8 cellular contexts compared by ENCODE assay signal in genomic region chr15:73628976-73629854, GRCh38. TPM values are rescaled to one million over a fixed set of nuclear protein-coding genes. Genes with fewer than 3 reads are reported as not detected.
A peak's percentile ranks its signal among the peaks of the same experiment; 100 is the strongest.
DNase-seq lines count a peak whose midpoint lies in the region; ATAC-seq and TF ChIP-seq lines count a peak whose summit lies in the region.

No MANE protein-coding gene starts in this region.

- H3K4me2 ChIP-seq in mammary epithelial cell (ENCODE audit: insufficient read depth, low read depth, low read length) (peak overlapping the region; percentile 1), neural progenitor cell (peak overlapping the region; percentile 77)

- H3K36me3 Mint-ChIP-seq in neural progenitor cell, result peaks cover 1% of the 10 kb centered on the region

- H3K27me3 Mint-ChIP-seq in neural progenitor cell (ENCODE audit: insufficient read depth, low read depth), result no peaks in the 10 kb centered on the region

- H4K20me1 ChIP-seq in mammary epithelial cell (ENCODE audit: insufficient read depth, low read length), result peaks cover 2% of the 10 kb centered on the region
- peaks cover 69% of the 10 kb centered on the region for H4K20me1 ChIP-seq in neural progenitor cell (ENCODE audit: low read depth)

- H3K4me3 ChIP-seq in NB4 (ENCODE audit: low read depth, low read length), result no peak overlapping the region
- no peak overlapping the region for H3K4me3 ChIP-seq in mammary epithelial cell (replicated peaks in 1 of 3; ENCODE audit: insufficient read depth in 1 of 3, low read depth in 2 of 3, low read length in 3 of 3)
- H3K4me3 ChIP-seq in neural progenitor cell, result no peak overlapping the region

- H3K4me3 Mint-ChIP-seq in neural progenitor cell, result no peak overlapping the region

- H3K4me1 Mint-ChIP-seq in neural progenitor cell, result peaks cover 41% of the 10 kb centered on the region

- no peak overlapping the region for H3K9ac ChIP-seq in mammary epithelial cell (ENCODE audit: insufficient read depth, low read length)
- H3K9ac ChIP-seq in neural progenitor cell, result no peak overlapping the region

- TF ChIP-seq CTCF in NB4 (IDR thresholded peaks at IDR 0.05; ENCODE audit: low read depth, low read length) (no peak), mammary epithelial cell (conservative IDR thresholded peaks at IDR 0.05 in 1 of 2, IDR thresholded peaks at IDR 0.05 in 1 of 2; ENCODE audit: extremely low read depth in 1 of 2, insufficient read depth in 1 of 2, low read depth in 1 of 2, low read length in 2 of 2) (no peak), neural progenitor cell (IDR thresholded peaks at IDR 0.05) (no peak)

- intact Hi-C loops in mammary epithelial cell (cut with micrococcal nuclease), result no loop called here

- 82% methylated on average over 7 of the region's 7 CpGs for WGBS in mammary epithelial cell (ENCODE audit: low coverage, missing lambda C conversion rate)

- H3K4me1 ChIP-seq in mammary epithelial cell (ENCODE audit: insufficient read depth, low read length) (peaks cover 41% of the 10 kb centered on the region), neural progenitor cell (peaks cover 35% of the 10 kb centered on the region)

- peaks cover 88% of the 10 kb centered on the region for H3K79me2 ChIP-seq in mammary epithelial cell (ENCODE audit: insufficient read depth, low read length)
- peaks cover 88% of the 10 kb centered on the region for H3K79me2 ChIP-seq in neural progenitor cell (ENCODE audit: low read depth)

- CTCF ChIA-PET in mammary epithelial cell (lab: Charles Lee; ENCODE audit: low non-redundant PET), result no interaction called here

- H3K27me3 ChIP-seq in mammary epithelial cell (ENCODE audit: insufficient read depth, low read length) (no peaks in the 10 kb centered on the region), neural progenitor cell (no peaks in the 10 kb centered on the region)

- peak overlapping the region; percentile 21 for H3K27ac ChIP-seq in mammary epithelial cell (ENCODE audit: insufficient read depth, low read depth, low read length)
- no peak overlapping the region for H3K27ac ChIP-seq in neural progenitor cell

- H3K9me3 ChIP-seq in mammary epithelial cell (replicated peaks; ENCODE audit: insufficient read depth, low read length), result no peaks in the 10 kb centered on the region
- no peaks in the 10 kb centered on the region for H3K9me3 ChIP-seq in neural progenitor cell (ENCODE audit: low read depth)

- no TSS peak for BruUV-seq in mammary epithelial cell (replicated peaks; lab: Mats Ljungman, UMichigan)

- no peaks in the 10 kb centered on the region for H3K9me3 Mint-ChIP-seq in neural progenitor cell

- ATAC-seq in GM21737 (IDR thresholded peaks at IDR 0.05; ENCODE audit: unreplicated experiment), result no peak

- DNase-seq in GF-D8 (lab: John Stamatoyannopoulos, UW), result peak; percentile 20
- peak; percentile 61 for DNase-seq in NB4 (ENCODE audit: low read depth)
- peak; percentile 11 for DNase-seq in mammary epithelial cell
- DNase-seq in neural progenitor cell (ENCODE audit: low spot score), result no peak
- no peak for DNase-seq in dermis blood vessel endothelial cell
- no peak for DNase-seq in amygdala (lab: John Stamatoyannopoulos, UW)
- DNase-seq in cerebellar nuclear complex (lab: John Stamatoyannopoulos, UW), result no peak

- dilution Hi-C loops in mammary epithelial cell (cut with HindIII; ENCODE audit: low sequenced_read_pairs), result no loop called here

- H2AFZ ChIP-seq in mammary epithelial cell (ENCODE audit: low read depth, low read length) (no peak overlapping the region), neural progenitor cell (replicated peaks) (no peak overlapping the region)

- in situ Hi-C loops in mammary epithelial cell (cut with MboI; ENCODE audit: low sequenced_read_pairs in 2 of 2), result no loop called here

- peaks cover 9% of the 10 kb centered on the region for H3F3A ChIP-seq in neural progenitor cell (ENCODE audit: low read depth)

- no peak for TF ChIP-seq POLR2A in NB4 (IDR thresholded peaks at IDR 0.05; ENCODE audit: extremely low read depth, insufficient read length)

- H3K27ac Mint-ChIP-seq in neural progenitor cell, result no peak overlapping the region

- H3K36me3 ChIP-seq in mammary epithelial cell (ENCODE audit: insufficient read depth, low read length) (no peaks in the 10 kb centered on the region), neural progenitor cell (no peaks in the 10 kb centered on the region)

RNA-seq across cellular contexts. Expression of gene NPTN, which starts 4.0 kb away (rescaled TPM):
- total RNA-seq in mammary epithelial cell (100 to 1,000 TPM; 118 to 143 TPM), neural progenitor cell (ENCODE audit: low replicate concordance) (84.4 and 110 TPM in 2 replicates), dermis blood vessel endothelial cell (102 and 136 TPM in 2 replicates)
- polyA plus RNA-seq in mammary epithelial cell, result 206 TPM
- 246 TPM for polyA minus RNA-seq in mammary epithelial cell

RNA-seq across cellular contexts. Expression of gene CD276, which starts 55.0 kb away (rescaled TPM):
- total RNA-seq in mammary epithelial cell, result 100 to 1,000 TPM in 1 of 2 donors, 10 to 100 TPM in 1; 50.5 to 110 TPM
- 128 TPM for polyA plus RNA-seq in mammary epithelial cell
- polyA minus RNA-seq in mammary epithelial cell, result 224 TPM
- 62.2 and 147 TPM in 2 replicates for total RNA-seq in neural progenitor cell (ENCODE audit: low replicate concordance)
- total RNA-seq in dermis blood vessel endothelial cell, result 43.6 and 106 TPM in 2 replicates

Comparison
In these comparisons a context has a peak if more than half of its experiments do, and no peak if none do; other contexts are left out.
1. DNase-seq: peak in GF-D8 (single experiment), NB4 (single experiment) and mammary epithelial cell (single experiment); none in neural progenitor cell (single experiment), dermis blood vessel endothelial cell (single experiment), amygdala (0 of 56) and cerebellar nuclear complex (0 of 2).